In genomic region chr7:83469491-83469890, GRCh38 we compare ENCODE assay signal across 25 cellular contexts.
DNase-seq lines count a peak whose midpoint lies in the region; ATAC-seq and TF ChIP-seq lines count a peak whose summit lies in the region.
"Had no signal": no experiment of that assay in that cellular context is flagged by ENCODE, and none has a peak within 500 bp of the region (broad histone marks: within the 10 kb centered on the region; RNA-seq: fewer than 3 reads in every experiment).

No MANE protein-coding gene starts in this region.

- no peak overlapping the region for H2BK15ac ChIP-seq in neuronal stem cell (ENCODE audit: low read length)

- H2AK5ac ChIP-seq in neuronal stem cell (ENCODE audit: low read depth, low read length): no peak overlapping the region

- ATAC-seq in SK-N-SH treated with all-trans-retinoic acid at 6 μM for 48 hours (peak; percentile 19; the same call in 2 of the 3 replicates), HG02981 (IDR thresholded peaks at IDR 0.05; ENCODE audit: unreplicated experiment) (no peak), right cardiac atrium (no peak)
- ATAC-seq: left ventricle myocardium superior; sciatic nerve; stimulated activated naive CD8-positive, alpha-beta T cell treated with anti-CD3 and anti-CD28 coated beads, Interleukin-15, Interleukin-2, amounts not matched to agents 100 U/mL and 50 U/mL, for 24 hours had no signal

- intact Hi-C loops in right cardiac atrium (cut with DNase I): no loop called here

- 97% methylated on average over 3 of the region's 3 CpGs for WGBS in HUES64
- WGBS in right cardiac atrium: 96% methylated on average over 3 of the region's 3 CpGs
- WGBS in neuronal stem cell (ENCODE audit: extremely low coverage in 2 of 2, insufficient read length in 2 of 2, insufficient replicate concordance in 1 of 2), 2 donors: no CpG with 5 or more reads among the region's 3 CpGs

- H3K36me3 ChIP-seq in HUES64 (ENCODE audit: insufficient read depth, low read length): peaks cover 24% of the 10 kb centered on the region
- no peaks in the 10 kb centered on the region for H3K36me3 ChIP-seq in neuronal stem cell (replicated peaks in 1 of 2; ENCODE audit: control insufficient read depth in 2 of 2, insufficient read depth in 2 of 2, low read length in 2 of 2)
- H3K36me3 ChIP-seq: thyroid gland had no signal

- no peak overlapping the region for H4K8ac ChIP-seq in neuronal stem cell (ENCODE audit: low read depth, low read length)

- peaks cover 4% of the 10 kb centered on the region for H3K4me1 Mint-ChIP-seq in glutamatergic neuron (ENCODE audit: low read depth, unreplicated experiment)
- H3K4me1 Mint-ChIP-seq: CD14-positive monocyte, nephron progenitor cell had no signal

- no peaks in the 10 kb centered on the region for H3K36me3 Mint-ChIP-seq in glutamatergic neuron (ENCODE audit: unreplicated experiment)
- H3K36me3 Mint-ChIP-seq: activated CD4-positive, alpha-beta memory T cell treated with anti-CD3 and anti-CD28 coated beads for 36 hours; activated naive CD8-positive, alpha-beta T cell; CD14-positive monocyte had no signal

- no peaks in the 10 kb centered on the region for H3K9me3 Mint-ChIP-seq in glutamatergic neuron (ENCODE audit: unreplicated experiment)
- H3K9me3 Mint-ChIP-seq: nephron progenitor cell had no signal

- no peak overlapping the region for H2BK5ac ChIP-seq in neuronal stem cell (ENCODE audit: low read length)

- H2BK120ac ChIP-seq in neuronal stem cell (ENCODE audit: low read depth, low read length): no peak overlapping the region

- no peak overlapping the region for H2AFZ ChIP-seq in neuronal stem cell (ENCODE audit: low read length)
- H2AFZ ChIP-seq: hepatocyte had no signal

- TF ChIP-seq CTCF in glutamatergic neuron (IDR thresholded peaks at IDR 0.05; ENCODE audit: partially characterized antibody, unreplicated experiment): no peak

- H3K4me3 Mint-ChIP-seq in glutamatergic neuron (ENCODE audit: unreplicated experiment): no peak overlapping the region
- H3K4me3 Mint-ChIP-seq: activated CD4-positive, alpha-beta memory T cell treated with anti-CD3 and anti-CD28 coated beads for 36 hours; activated naive CD8-positive, alpha-beta T cell; CD14-positive monocyte; nephron progenitor cell had no signal

- H3K4me2 ChIP-seq in neuronal stem cell (ENCODE audit: insufficient read depth, low read length, poor library complexity, severe bottlenecking): no peak overlapping the region
- H3K4me2 ChIP-seq: hepatocyte had no signal

- in situ Hi-C loops in ACHN (cut with HindIII; ENCODE audit: low pct_ligation_motif_present, low pct_unique_long_range_greater_than_20kb, low sequenced_read_pairs): no loop called here

- H3K9ac ChIP-seq in HUES64 (ENCODE audit: low read depth, low read length): no peak overlapping the region
- H3K9ac ChIP-seq in neuronal stem cell (ENCODE audit: low read depth, low read length, poor library complexity): no peak overlapping the region

- H3K27ac ChIP-seq in HUES64 (ENCODE audit: low read depth, low read length) (0 out of 2 replicates have a peak overlapping the region, but pooled peaks have one; percentile 22), right cardiac atrium (ENCODE audit: low read length) (no peak overlapping the region), neuronal stem cell (replicated peaks; ENCODE audit: low read length) (no peak overlapping the region)
- H3K27ac ChIP-seq: dorsolateral prefrontal cortex, hepatocyte, thyroid gland had no signal

- H3K27me3 Mint-ChIP-seq in glutamatergic neuron (ENCODE audit: unreplicated experiment): peaks cover 2% of the 10 kb centered on the region
- H3K27me3 Mint-ChIP-seq: activated CD4-positive, alpha-beta memory T cell treated with anti-CD3 and anti-CD28 coated beads for 36 hours; activated naive CD8-positive, alpha-beta T cell had no signal

- H3K4me3 ChIP-seq in HUES64 (ENCODE audit: low read length): no peak overlapping the region
- no peak overlapping the region for H3K4me3 ChIP-seq in right cardiac atrium (ENCODE audit: low read length)
- no peak overlapping the region for H3K4me3 ChIP-seq in neuronal stem cell (ENCODE audit: low read length in 2 of 2)
- H3K4me3 ChIP-seq: hepatocyte, thyroid gland had no signal

- H4K91ac ChIP-seq in neuronal stem cell (ENCODE audit: low read depth, low read length, poor library complexity): no peak overlapping the region

- H2BK12ac ChIP-seq in neuronal stem cell (ENCODE audit: low read length): no peak overlapping the region

- no peak overlapping the region for H3K14ac ChIP-seq in neuronal stem cell (ENCODE audit: low read length)

- no peak overlapping the region for H3K18ac ChIP-seq in neuronal stem cell (ENCODE audit: low read length)

- H3K79me1 ChIP-seq in neuronal stem cell (ENCODE audit: low read depth, low read length): no peaks in the 10 kb centered on the region

- H3K27me3 ChIP-seq in HUES64 (ENCODE audit: insufficient read depth, low read length): no peaks in the 10 kb centered on the region
- no peaks in the 10 kb centered on the region for H3K27me3 ChIP-seq in right cardiac atrium (ENCODE audit: control insufficient read depth, insufficient read depth)
- H3K27me3 ChIP-seq in neuronal stem cell (ENCODE audit: control insufficient read depth in 3 of 3, insufficient read depth in 3 of 3, low read depth in 1 of 3, low read length in 3 of 3): no peaks in the 10 kb centered on the region
- H3K27me3 ChIP-seq: dorsolateral prefrontal cortex, hepatocyte, thyroid gland had no signal

- H3K4me1 ChIP-seq in HUES64 (ENCODE audit: insufficient read depth, low read length) (peaks cover 30% of the 10 kb centered on the region), right cardiac atrium (ENCODE audit: control insufficient read depth, insufficient read depth, low read length) (no peaks in the 10 kb centered on the region), neuronal stem cell (ENCODE audit: control insufficient read depth in 2 of 2, insufficient read depth in 1 of 2, low read depth in 1 of 2, low read length in 2 of 2) (peaks cover 2 to 6% of the 10 kb centered on the region in 2 donors)

- H3K4ac ChIP-seq in neuronal stem cell (ENCODE audit: low read length): no peak overlapping the region

- no peak overlapping the region for H3K23ac ChIP-seq in neuronal stem cell (ENCODE audit: low read depth, low read length, poor library complexity)

- DNase-seq in ACHN (peak; percentile 15), glutamatergic neuron (no peak), right cardiac atrium (no peak), NCI-H146 treated with DMSO at 0.1 percent for 48 hours (lab: John Stamatoyannopoulos, UW; ENCODE audit: unreplicated experiment) (no peak), neuronal stem cell (ENCODE audit: low spot score) (no peak)
- DNase-seq: activated CD4-positive, alpha-beta memory T cell treated with anti-CD3 and anti-CD28 coated beads for 36 hours; aorta; Calu3; dorsolateral prefrontal cortex; KG1; left ventricle myocardium superior; MV-4-11; NCI-H1694 treated with DMSO at 0.1 percent for 48 hours; nephron progenitor cell; RPMI8226; stimulated activated naive CD8-positive, alpha-beta T cell treated with anti-CD3 and anti-CD28 coated beads, Interleukin-15, Interleukin-2, amounts not matched to agents 100 U/mL and 50 U/mL, for 24 hours; SW 1271; thyroid gland had no signal

- H3K27ac Mint-ChIP-seq in glutamatergic neuron (ENCODE audit: unreplicated experiment): peak overlapping the region; percentile 33
- H3K27ac Mint-ChIP-seq: activated CD4-positive, alpha-beta memory T cell treated with anti-CD3 and anti-CD28 coated beads for 36 hours; activated naive CD8-positive, alpha-beta T cell; CD14-positive monocyte; nephron progenitor cell had no signal

- H3K9me3 ChIP-seq in HUES64 (ENCODE audit: insufficient read depth, low read depth, low read length): no peaks in the 10 kb centered on the region
- H3K9me3 ChIP-seq in right cardiac atrium (ENCODE audit: control insufficient read depth, low read length): no peaks in the 10 kb centered on the region
- H3K9me3 ChIP-seq in neuronal stem cell (replicated peaks in 1 of 2; ENCODE audit: control insufficient read depth in 2 of 2, insufficient read depth in 1 of 2, low read depth in 1 of 2, low read length in 2 of 2): no peaks in the 10 kb centered on the region
- H3K9me3 ChIP-seq: thyroid gland had no signal

TF ChIP-seq in SK-N-SH treated with all-trans-retinoic acid at 6 μM for 48 hours, 23 proteins besides CTCF, POLR2A, EP300 and RAD21 (continues in another document):
- TF ChIP-seq ESRRG (CRISPR knock-in tag; IDR thresholded peaks at IDR 0.05): no peak
- no peak for TF ChIP-seq GLIS3 (CRISPR knock-in tag; IDR thresholded peaks at IDR 0.05)
- TF ChIP-seq RARB (CRISPR knock-in tag; IDR thresholded peaks at IDR 0.05): no peak
- no peak for TF ChIP-seq CSDC2 (CRISPR knock-in tag; IDR thresholded peaks at IDR 0.05)
- no peak for TF ChIP-seq PATZ1 (CRISPR knock-in tag; IDR thresholded peaks at IDR 0.05; ENCODE audit: borderline replicate concordance)
- TF ChIP-seq SNAI2 (CRISPR knock-in tag; IDR thresholded peaks at IDR 0.05): no peak
- no peak for TF ChIP-seq PPARA (CRISPR knock-in tag; IDR thresholded peaks at IDR 0.05; ENCODE audit: borderline replicate concordance)
- TF ChIP-seq CSRNP3 (CRISPR knock-in tag; IDR thresholded peaks at IDR 0.05): no peak
